ENCODE assay signal across 2 cellular contexts in the genomic region with DNA sequence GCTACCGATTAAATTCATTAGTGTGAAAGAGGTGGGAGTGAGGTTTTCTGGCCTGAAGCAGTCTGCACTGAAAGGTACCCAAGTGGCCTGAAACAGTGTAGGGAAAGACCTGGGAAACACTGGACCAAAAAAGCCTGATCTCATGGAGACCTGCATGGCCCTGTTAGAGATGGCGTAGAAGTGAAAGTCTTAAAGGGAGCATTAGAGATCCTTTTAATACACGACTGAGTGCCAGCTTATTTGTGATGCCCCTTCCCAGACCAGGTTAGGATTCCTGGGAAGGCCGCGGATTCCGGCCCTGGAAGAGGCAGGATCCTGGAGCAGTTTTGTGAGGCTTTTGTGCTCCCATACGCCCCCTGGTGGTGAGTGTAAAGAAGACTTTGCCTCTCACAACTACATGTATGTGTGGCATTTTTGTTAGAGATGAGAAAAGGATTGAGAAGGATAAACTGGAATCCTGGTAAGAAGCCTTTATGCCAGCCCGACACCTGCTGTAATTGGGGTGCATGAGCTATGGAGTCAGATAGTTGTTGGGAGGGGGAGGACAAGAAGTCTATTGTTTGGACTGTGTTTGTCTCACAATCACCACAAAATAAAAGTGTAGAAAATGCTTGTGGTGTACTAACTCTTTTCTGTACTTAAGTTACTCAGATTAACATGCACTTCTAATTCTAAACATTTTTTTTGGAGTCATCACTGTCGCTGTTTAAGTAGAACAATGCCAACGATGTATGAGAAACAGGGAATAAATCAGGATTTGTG.
TF ChIP-seq lines count a peak whose summit lies in the region.

No MANE protein-coding gene starts in this region.

TF ChIP-seq in GM23338, 12 proteins besides CTCF, POLR2A, EP300 and RAD21 (continues in another document):
- TF ChIP-seq ETS1 (IDR thresholded peaks at IDR 0.05) (no peak), STAT1 (IDR thresholded peaks at IDR 0.05; ENCODE audit: unreplicated experiment) (no peak), ZNF331 (CRISPR knock-in tag; IDR thresholded peaks at IDR 0.05; ENCODE audit: low read depth) (no peak), ZNF462 (CRISPR knock-in tag; IDR thresholded peaks at IDR 0.05) (no peak), CREB1 (CRISPR knock-in tag; IDR thresholded peaks at IDR 0.05; ENCODE audit: low read depth) (no peak), EZH2 (IDR thresholded peaks at IDR 0.05; ENCODE audit: low read depth, unreplicated experiment) (no peak), JUNB (IDR thresholded peaks at IDR 0.05; ENCODE audit: unreplicated experiment) (no peak)

TF ChIP-seq in HepG2, 621 proteins besides CTCF, POLR2A, EP300 and RAD21:
- TF ChIP-seq SMC3 (IDR thresholded peaks at IDR 0.05; ENCODE audit: low read length) (peak; percentile 93), STAG1 (CRISPR knock-in tag; IDR thresholded peaks at IDR 0.05) (peak; percentile 68), HNF1B (CRISPR knock-in tag; IDR thresholded peaks at IDR 0.05) (peak; percentile 27; the same call in 1 of the 2 replicates), NFRKB (IDR thresholded peaks at IDR 0.05) (no peak), ZNF501 (CRISPR knock-in tag; IDR thresholded peaks at IDR 0.05) (0 out of 2 replicates have a peak, but pooled peaks have one; percentile 38), HMGXB4 (CRISPR knock-in tag; IDR thresholded peaks at IDR 0.05; ENCODE audit: borderline replicate concordance in 1 of 2, low read depth in 1 of 2) (0 out of 4 replicates have a peak, but pooled peaks of 1 of the 2 experiments have one; percentile 43)
